ENCODE assay signal across 8 cellular contexts in genomic region chr1:116376734-116377096, GRCh38. TPM values are rescaled to one million over a fixed set of nuclear protein-coding genes. Genes with fewer than 3 reads are reported as not detected.
DNase-seq lines count a peak whose midpoint lies in the region; ATAC-seq and TF ChIP-seq lines count a peak whose summit lies in the region.

No MANE protein-coding gene starts in this region.

- H3K9ac ChIP-seq in BLaER1 (peak overlapping the region; percentile 92; the same call in 1 of the 2 replicates), KMS-11 (peak overlapping the region; percentile 93)

- in situ Hi-C loops in GM13977 (cut with MboI; ENCODE audit: low pct_unique_long_range_greater_than_20kb, low sequenced_read_pairs, unreplicated experiment), result no loop called here

- peak overlapping the region; percentile 99; the same call in 1 of the 2 replicates for H3K4me2 ChIP-seq in BLaER1
- H3K4me2 ChIP-seq in KMS-11, result peak overlapping the region; percentile 98

- ATAC-seq in naive thymus-derived CD4-positive, alpha-beta T cell, result no peak
- ATAC-seq in HG02610 (IDR thresholded peaks at IDR 0.05; ENCODE audit: unreplicated experiment), result no peak
- ATAC-seq in HG03097 (IDR thresholded peaks at IDR 0.05; ENCODE audit: low FRiP score, unreplicated experiment), result no peak
- ATAC-seq in GM19452 (IDR thresholded peaks at IDR 0.05; ENCODE audit: unreplicated experiment), result no peak

- peaks cover 81% of the 10 kb centered on the region for H3K79me2 ChIP-seq in KMS-11 (ENCODE audit: insufficient read depth, low read depth)

- no peaks in the 10 kb centered on the region for H3K9me3 ChIP-seq in BLaER1
- H3K9me3 ChIP-seq in naive thymus-derived CD4-positive, alpha-beta T cell (ENCODE audit: control insufficient read depth in 2 of 3, low read length in 3 of 3), result no peaks in the 10 kb centered on the region

- no peak for TF ChIP-seq CTCF in KMS-11 (conservative IDR thresholded peaks at IDR 0.05; ENCODE audit: low read depth, low read length)
- TF ChIP-seq CTCF in chondrocyte (IDR thresholded peaks at IDR 0.05), result no peak
- no peak for TF ChIP-seq CTCF in GM13977 (IDR thresholded peaks at IDR 0.05; ENCODE audit: extremely low read depth, insufficient read depth, missing control alignments)

- H3K9me3 Mint-ChIP-seq in chondrocyte (ENCODE audit: low read depth), result no peaks in the 10 kb centered on the region
- no peaks in the 10 kb centered on the region for H3K9me3 Mint-ChIP-seq in naive thymus-derived CD4-positive, alpha-beta T cell

- H3K36me3 ChIP-seq in BLaER1, result peaks cover 22% of the 10 kb centered on the region; the same call in 1 of the 2 replicates
- no peaks in the 10 kb centered on the region for H3K36me3 ChIP-seq in KMS-11 (ENCODE audit: insufficient read depth)
- peaks cover 0 to 8% (median 0%) of the 10 kb centered on the region in 3 experiments for H3K36me3 ChIP-seq in naive thymus-derived CD4-positive, alpha-beta T cell (ENCODE audit: control insufficient read depth in 2 of 3, insufficient read depth in 3 of 3, low read length in 3 of 3)

- peaks cover 80% of the 10 kb centered on the region for H4K20me1 ChIP-seq in BLaER1
- peaks cover 29% of the 10 kb centered on the region for H4K20me1 ChIP-seq in KMS-11 (ENCODE audit: insufficient read depth)

- no peak overlapping the region for H2AFZ ChIP-seq in KMS-11 (ENCODE audit: low read depth)

- no peaks in the 10 kb centered on the region for H3K36me3 Mint-ChIP-seq in chondrocyte (ENCODE audit: low read depth)
- H3K36me3 Mint-ChIP-seq in naive thymus-derived CD4-positive, alpha-beta T cell, result peaks cover 0 to 13% (median 4%) of the 10 kb centered on the region in 5 donors

- H3K4me3 Mint-ChIP-seq in chondrocyte (ENCODE audit: unreplicated experiment), result peak overlapping the region; percentile 92
- H3K4me3 Mint-ChIP-seq in naive thymus-derived CD4-positive, alpha-beta T cell, result peak overlapping the region; percentile 91 to 99 (median 98)

- peaks cover 80% of the 10 kb centered on the region for H3K4me1 Mint-ChIP-seq in chondrocyte (ENCODE audit: low read depth)
- peaks cover 43 to 83% (median 72%) of the 10 kb centered on the region in 7 donors for H3K4me1 Mint-ChIP-seq in naive thymus-derived CD4-positive, alpha-beta T cell

- DNase-seq in chondrocyte (ENCODE audit: low spot score) (no peak), GM13977 (ENCODE audit: low spot score) (no peak)
- DNase-seq in naive thymus-derived CD4-positive, alpha-beta T cell, result no peak

- no peak overlapping the region for H3K4me3 ChIP-seq in BLaER1
- peak overlapping the region; percentile 18 for H3K4me3 ChIP-seq in KMS-11 (IDR thresholded peaks at IDR 0.05; ENCODE audit: insufficient read depth, low read depth, low read length)
- H3K4me3 ChIP-seq in naive thymus-derived CD4-positive, alpha-beta T cell (ENCODE audit: low read length), result peak overlapping the region; percentile 94

- H3K27ac ChIP-seq in BLaER1, result no peak overlapping the region
- peak overlapping the region; percentile 75 for H3K27ac ChIP-seq in KMS-11
- H3K27ac ChIP-seq in naive thymus-derived CD4-positive, alpha-beta T cell (ENCODE audit: low read depth, low read length), result peak overlapping the region; percentile 98

- H3K4me1 ChIP-seq in BLaER1 (peaks cover 45% of the 10 kb centered on the region), KMS-11 (ENCODE audit: low read depth, poor library complexity, severe bottlenecking) (peaks cover 55% of the 10 kb centered on the region)
- peaks cover 38 to 55% of the 10 kb centered on the region in 2 donors for H3K4me1 ChIP-seq in naive thymus-derived CD4-positive, alpha-beta T cell (ENCODE audit: control insufficient read depth in 2 of 2, insufficient read depth in 2 of 2, low read length in 2 of 2)

- H3K27ac Mint-ChIP-seq in chondrocyte (ENCODE audit: unreplicated experiment), result peak overlapping the region; percentile 98
- peak overlapping the region; percentile 82 to 98 (median 96) for H3K27ac Mint-ChIP-seq in naive thymus-derived CD4-positive, alpha-beta T cell

- intact Hi-C loops in naive thymus-derived CD4-positive, alpha-beta T cell (cut with micrococcal nuclease), result loop anchor here (1.0 to 10.0 kb wide), 13 partner anchors 8 to 628 kb away; partner anchors contain the start of gene CD101 (in 1 of the 2)

- CTCF ChIA-PET in naive thymus-derived CD4-positive, alpha-beta T cell (lab: Charles Lee), result interaction anchor here (0.8 to 3.0 kb wide), 5 partner anchors 41 to 145 kb away, joined by 3 to 17 read pairs (median 6); no protein-coding TSS in a partner anchor

- H3K27me3 ChIP-seq in BLaER1 (0 out of 2 replicates have a peak, but pooled peaks cover 5% of the 10 kb centered on the region), KMS-11 (ENCODE audit: insufficient read depth, low read depth) (no peaks in the 10 kb centered on the region)
- no peaks in the 10 kb centered on the region for H3K27me3 ChIP-seq in naive thymus-derived CD4-positive, alpha-beta T cell (ENCODE audit: control insufficient read depth in 2 of 2, insufficient read depth in 2 of 2, low read length in 2 of 2)

- POLR2A ChIA-PET in naive thymus-derived CD4-positive, alpha-beta T cell (lab: Charles Lee), result interaction anchor here (0.8 to 9.3 kb wide), 20 partner anchors 9 to 226 kb away, joined by 3 to 103 read pairs (median 5); no protein-coding TSS in a partner anchor

- H3K27me3 Mint-ChIP-seq in chondrocyte (ENCODE audit: low read depth), result no peaks in the 10 kb centered on the region
- peaks cover 0 to 3% (median 0%) of the 10 kb centered on the region in 5 donors for H3K27me3 Mint-ChIP-seq in naive thymus-derived CD4-positive, alpha-beta T cell

RNA-seq across cellular contexts. Expression of gene ATP1A1, which starts 3.7 kb away (rescaled TPM):
- total RNA-seq in chondrocyte, result 171 to 196 TPM (median 188 TPM) in 3 replicates
- total RNA-seq in naive thymus-derived CD4-positive, alpha-beta T cell, result 100 to 1,000 TPM; 228 to 315 (median 287) TPM
- 10 to 100 TPM; 75.0 to 86.0 TPM for polyA plus RNA-seq in naive thymus-derived CD4-positive, alpha-beta T cell
